In the genomic region with DNA sequence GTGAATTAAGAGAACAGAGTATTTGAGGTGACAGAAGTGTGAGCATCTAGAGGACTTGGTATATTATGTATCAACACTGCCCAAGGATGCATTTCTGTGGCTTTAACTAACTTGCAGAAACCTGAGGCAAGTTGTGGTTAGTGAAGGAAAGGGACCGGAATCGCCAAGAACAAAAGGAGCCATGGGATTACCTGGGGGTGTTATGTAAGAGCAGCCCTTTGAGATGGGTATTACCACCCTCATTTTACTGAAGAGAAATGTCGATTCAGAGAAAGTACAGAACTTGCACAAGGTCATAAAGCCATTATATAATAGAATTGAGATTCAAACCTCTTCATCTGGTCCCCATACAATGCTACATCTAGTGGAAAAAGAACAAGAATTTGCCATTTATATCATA, we compare ENCODE assay signal across 1 cellular context.
TF ChIP-seq lines count a peak whose summit lies in the region.

No MANE protein-coding gene starts in this region.

TF ChIP-seq in WTC11, 78 proteins besides CTCF, POLR2A, EP300 and RAD21 (continued from another document):
- TF ChIP-seq, protein P1, sequence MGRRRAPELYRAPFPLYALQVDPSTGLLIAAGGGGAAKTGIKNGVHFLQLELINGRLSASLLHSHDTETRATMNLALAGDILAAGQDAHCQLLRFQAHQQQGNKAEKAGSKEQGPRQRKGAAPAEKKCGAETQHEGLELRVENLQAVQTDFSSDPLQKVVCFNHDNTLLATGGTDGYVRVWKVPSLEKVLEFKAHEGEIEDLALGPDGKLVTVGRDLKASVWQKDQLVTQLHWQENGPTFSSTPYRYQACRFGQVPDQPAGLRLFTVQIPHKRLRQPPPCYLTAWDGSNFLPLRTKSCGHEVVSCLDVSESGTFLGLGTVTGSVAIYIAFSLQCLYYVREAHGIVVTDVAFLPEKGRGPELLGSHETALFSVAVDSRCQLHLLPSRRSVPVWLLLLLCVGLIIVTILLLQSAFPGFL (CRISPR knock-in tag; IDR thresholded peaks at IDR 0.05; ENCODE audit: borderline replicate concordance) = no peak
- no peak for TF ChIP-seq ATF1 (CRISPR knock-in tag; IDR thresholded peaks at IDR 0.05)
- TF ChIP-seq, protein P2, sequence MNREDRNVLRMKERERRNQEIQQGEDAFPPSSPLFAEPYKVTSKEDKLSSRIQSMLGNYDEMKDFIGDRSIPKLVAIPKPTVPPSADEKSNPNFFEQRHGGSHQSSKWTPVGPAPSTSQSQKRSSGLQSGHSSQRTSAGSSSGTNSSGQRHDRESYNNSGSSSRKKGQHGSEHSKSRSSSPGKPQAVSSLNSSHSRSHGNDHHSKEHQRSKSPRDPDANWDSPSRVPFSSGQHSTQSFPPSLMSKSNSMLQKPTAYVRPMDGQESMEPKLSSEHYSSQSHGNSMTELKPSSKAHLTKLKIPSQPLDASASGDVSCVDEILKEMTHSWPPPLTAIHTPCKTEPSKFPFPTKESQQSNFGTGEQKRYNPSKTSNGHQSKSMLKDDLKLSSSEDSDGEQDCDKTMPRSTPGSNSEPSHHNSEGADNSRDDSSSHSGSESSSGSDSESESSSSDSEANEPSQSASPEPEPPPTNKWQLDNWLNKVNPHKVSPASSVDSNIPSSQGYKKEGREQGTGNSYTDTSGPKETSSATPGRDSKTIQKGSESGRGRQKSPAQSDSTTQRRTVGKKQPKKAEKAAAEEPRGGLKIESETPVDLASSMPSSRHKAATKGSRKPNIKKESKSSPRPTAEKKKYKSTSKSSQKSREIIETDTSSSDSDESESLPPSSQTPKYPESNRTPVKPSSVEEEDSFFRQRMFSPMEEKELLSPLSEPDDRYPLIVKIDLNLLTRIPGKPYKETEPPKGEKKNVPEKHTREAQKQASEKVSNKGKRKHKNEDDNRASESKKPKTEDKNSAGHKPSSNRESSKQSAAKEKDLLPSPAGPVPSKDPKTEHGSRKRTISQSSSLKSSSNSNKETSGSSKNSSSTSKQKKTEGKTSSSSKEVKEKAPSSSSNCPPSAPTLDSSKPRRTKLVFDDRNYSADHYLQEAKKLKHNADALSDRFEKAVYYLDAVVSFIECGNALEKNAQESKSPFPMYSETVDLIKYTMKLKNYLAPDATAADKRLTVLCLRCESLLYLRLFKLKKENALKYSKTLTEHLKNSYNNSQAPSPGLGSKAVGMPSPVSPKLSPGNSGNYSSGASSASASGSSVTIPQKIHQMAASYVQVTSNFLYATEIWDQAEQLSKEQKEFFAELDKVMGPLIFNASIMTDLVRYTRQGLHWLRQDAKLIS (CRISPR knock-in tag; IDR thresholded peaks at IDR 0.05; ENCODE audit: borderline replicate concordance) = no peak
- TF ChIP-seq ZNF423 (CRISPR knock-in tag; IDR thresholded peaks at IDR 0.05) = no peak
- TF ChIP-seq, protein P3, sequence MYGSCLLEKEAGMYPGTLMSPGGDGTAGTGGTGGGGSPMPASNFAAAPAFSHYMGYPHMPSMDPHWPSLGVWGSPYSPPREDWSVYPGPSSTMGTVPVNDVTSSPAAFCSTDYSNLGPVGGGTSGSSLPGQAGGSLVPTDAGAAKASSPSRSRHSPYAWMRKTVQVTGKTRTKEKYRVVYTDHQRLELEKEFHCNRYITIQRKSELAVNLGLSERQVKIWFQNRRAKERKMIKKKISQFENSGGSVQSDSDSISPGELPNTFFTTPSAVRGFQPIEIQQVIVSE (CRISPR knock-in tag; IDR thresholded peaks at IDR 0.05; ENCODE audit: borderline replicate concordance) = no peak
- TF ChIP-seq, protein P4, sequence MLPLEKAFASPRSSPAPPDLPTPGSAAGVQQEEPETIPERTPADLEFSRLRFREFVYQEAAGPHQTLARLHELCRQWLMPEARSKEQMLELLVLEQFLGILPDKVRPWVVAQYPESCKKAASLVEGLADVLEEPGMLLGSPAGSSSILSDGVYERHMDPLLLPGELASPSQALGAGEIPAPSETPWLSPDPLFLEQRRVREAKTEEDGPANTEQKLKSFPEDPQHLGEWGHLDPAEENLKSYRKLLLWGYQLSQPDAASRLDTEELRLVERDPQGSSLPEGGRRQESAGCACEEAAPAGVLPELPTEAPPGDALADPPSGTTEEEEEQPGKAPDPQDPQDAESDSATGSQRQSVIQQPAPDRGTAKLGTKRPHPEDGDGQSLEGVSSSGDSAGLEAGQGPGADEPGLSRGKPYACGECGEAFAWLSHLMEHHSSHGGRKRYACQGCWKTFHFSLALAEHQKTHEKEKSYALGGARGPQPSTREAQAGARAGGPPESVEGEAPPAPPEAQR (CRISPR knock-in tag; IDR thresholded peaks at IDR 0.05) = no peak
- no peak for TF ChIP-seq EMX1 (CRISPR knock-in tag; IDR thresholded peaks at IDR 0.05)
- TF ChIP-seq, protein P5, sequence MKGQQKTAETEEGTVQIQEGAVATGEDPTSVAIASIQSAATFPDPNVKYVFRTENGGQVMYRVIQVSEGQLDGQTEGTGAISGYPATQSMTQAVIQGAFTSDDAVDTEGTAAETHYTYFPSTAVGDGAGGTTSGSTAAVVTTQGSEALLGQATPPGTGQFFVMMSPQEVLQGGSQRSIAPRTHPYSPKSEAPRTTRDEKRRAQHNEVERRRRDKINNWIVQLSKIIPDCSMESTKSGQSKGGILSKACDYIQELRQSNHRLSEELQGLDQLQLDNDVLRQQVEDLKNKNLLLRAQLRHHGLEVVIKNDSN (CRISPR knock-in tag; IDR thresholded peaks at IDR 0.05) = no peak
- TF ChIP-seq, protein P6, sequence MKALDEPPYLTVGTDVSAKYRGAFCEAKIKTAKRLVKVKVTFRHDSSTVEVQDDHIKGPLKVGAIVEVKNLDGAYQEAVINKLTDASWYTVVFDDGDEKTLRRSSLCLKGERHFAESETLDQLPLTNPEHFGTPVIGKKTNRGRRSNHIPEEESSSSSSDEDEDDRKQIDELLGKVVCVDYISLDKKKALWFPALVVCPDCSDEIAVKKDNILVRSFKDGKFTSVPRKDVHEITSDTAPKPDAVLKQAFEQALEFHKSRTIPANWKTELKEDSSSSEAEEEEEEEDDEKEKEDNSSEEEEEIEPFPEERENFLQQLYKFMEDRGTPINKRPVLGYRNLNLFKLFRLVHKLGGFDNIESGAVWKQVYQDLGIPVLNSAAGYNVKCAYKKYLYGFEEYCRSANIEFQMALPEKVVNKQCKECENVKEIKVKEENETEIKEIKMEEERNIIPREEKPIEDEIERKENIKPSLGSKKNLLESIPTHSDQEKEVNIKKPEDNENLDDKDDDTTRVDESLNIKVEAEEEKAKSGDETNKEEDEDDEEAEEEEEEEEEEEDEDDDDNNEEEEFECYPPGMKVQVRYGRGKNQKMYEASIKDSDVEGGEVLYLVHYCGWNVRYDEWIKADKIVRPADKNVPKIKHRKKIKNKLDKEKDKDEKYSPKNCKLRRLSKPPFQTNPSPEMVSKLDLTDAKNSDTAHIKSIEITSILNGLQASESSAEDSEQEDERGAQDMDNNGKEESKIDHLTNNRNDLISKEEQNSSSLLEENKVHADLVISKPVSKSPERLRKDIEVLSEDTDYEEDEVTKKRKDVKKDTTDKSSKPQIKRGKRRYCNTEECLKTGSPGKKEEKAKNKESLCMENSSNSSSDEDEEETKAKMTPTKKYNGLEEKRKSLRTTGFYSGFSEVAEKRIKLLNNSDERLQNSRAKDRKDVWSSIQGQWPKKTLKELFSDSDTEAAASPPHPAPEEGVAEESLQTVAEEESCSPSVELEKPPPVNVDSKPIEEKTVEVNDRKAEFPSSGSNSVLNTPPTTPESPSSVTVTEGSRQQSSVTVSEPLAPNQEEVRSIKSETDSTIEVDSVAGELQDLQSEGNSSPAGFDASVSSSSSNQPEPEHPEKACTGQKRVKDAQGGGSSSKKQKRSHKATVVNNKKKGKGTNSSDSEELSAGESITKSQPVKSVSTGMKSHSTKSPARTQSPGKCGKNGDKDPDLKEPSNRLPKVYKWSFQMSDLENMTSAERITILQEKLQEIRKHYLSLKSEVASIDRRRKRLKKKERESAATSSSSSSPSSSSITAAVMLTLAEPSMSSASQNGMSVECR (CRISPR knock-in tag; IDR thresholded peaks at IDR 0.05; ENCODE audit: borderline replicate concordance) = no peak
- TF ChIP-seq, protein P7, sequence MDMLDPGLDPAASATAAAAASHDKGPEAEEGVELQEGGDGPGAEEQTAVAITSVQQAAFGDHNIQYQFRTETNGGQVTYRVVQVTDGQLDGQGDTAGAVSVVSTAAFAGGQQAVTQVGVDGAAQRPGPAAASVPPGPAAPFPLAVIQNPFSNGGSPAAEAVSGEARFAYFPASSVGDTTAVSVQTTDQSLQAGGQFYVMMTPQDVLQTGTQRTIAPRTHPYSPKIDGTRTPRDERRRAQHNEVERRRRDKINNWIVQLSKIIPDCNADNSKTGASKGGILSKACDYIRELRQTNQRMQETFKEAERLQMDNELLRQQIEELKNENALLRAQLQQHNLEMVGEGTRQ (CRISPR knock-in tag; IDR thresholded peaks at IDR 0.05) = no peak
- TF ChIP-seq NR1H2 (CRISPR knock-in tag; IDR thresholded peaks at IDR 0.05) = no peak
- no peak for TF ChIP-seq ETV6 (CRISPR knock-in tag; IDR thresholded peaks at IDR 0.05)
- no peak for TF ChIP-seq TP53 (CRISPR knock-in tag; IDR thresholded peaks at IDR 0.05)
- TF ChIP-seq CREM (CRISPR knock-in tag; IDR thresholded peaks at IDR 0.05) = no peak
TF ChIP-seq in WTC11: peak in this region for 0.
